In genomic region chr6:158567152-158567551, GRCh38 we compare ENCODE assay signal across 21 cellular contexts. TPM values are rescaled to one million over a fixed set of nuclear protein-coding genes. Genes with fewer than 3 reads are reported as not detected.
DNase-seq lines count a peak whose midpoint lies in the region; ATAC-seq and TF ChIP-seq lines count a peak whose summit lies in the region.
"Had no signal": no experiment of that assay in that cellular context is flagged by ENCODE, and none has a peak within 500 bp of the region (broad histone marks: within the 10 kb centered on the region; RNA-seq: fewer than 3 reads in every experiment).

No MANE protein-coding gene starts in this region.

- no peak overlapping the region for H3K4me2 ChIP-seq in mesendoderm (ENCODE audit: low read length)

- H3K4ac ChIP-seq in mesendoderm (ENCODE audit: low read depth, low read length): no peak overlapping the region

- no peak for TF ChIP-seq CTCF in CD8-positive, alpha-beta T cell (IDR thresholded peaks at IDR 0.05)
- TF ChIP-seq CTCF in endodermal cell (conservative IDR thresholded peaks at IDR 0.05): no peak

- H3K4me1 ChIP-seq in CD8-positive, alpha-beta T cell (ENCODE audit: insufficient read depth, low read length): peaks cover 42% of the 10 kb centered on the region
- H3K4me1 ChIP-seq in mesendoderm (ENCODE audit: control insufficient read depth, low read depth, low read length) (no peaks in the 10 kb centered on the region), endodermal cell (ENCODE audit: control insufficient read depth, insufficient read depth, low read length) (peaks cover 5% of the 10 kb centered on the region)

- no peak overlapping the region for H2AK5ac ChIP-seq in mesendoderm (ENCODE audit: low read length)

- DNase-seq in activated CD4-positive, alpha-beta T cell treated with anti-CD3 and anti-CD28 coated beads for 36 hours: no peak
- no peak for DNase-seq in activated CD4-positive, alpha-beta T cell treated with anti-CD3 and anti-CD28 coated beads, Interleukin-2, amount 50 U/mL, for 4 hours
- DNase-seq in CD8-positive, alpha-beta T cell: no peak
- no peak for DNase-seq in mesendoderm
- DNase-seq in left lobe of liver (ENCODE audit: low spot score): no peak
- no peak for DNase-seq in endodermal cell
- DNase-seq: activated CD4-positive, alpha-beta T cell treated with anti-CD3 and anti-CD28 coated beads for 48 hours; activated gamma-delta T cell; body of pancreas; DND-41; NCI-H1092 treated with DMSO at 0.1 percent for 48 hours; NCI-H2107; NCI-H69; SIG-M5; stimulated activated naive CD8-positive, alpha-beta T cell treated with anti-CD3 and anti-CD28 coated beads, Interleukin-15, Interleukin-2, amounts not matched to agents 100 U/mL and 50 U/mL, for 24 hours had no signal

- H3K56ac ChIP-seq in mesendoderm (ENCODE audit: low read length): peak overlapping the region; percentile 12

- WGBS in mesendoderm (ENCODE audit: extremely low coverage, insufficient coverage, low lambda C conversion rate): no CpG with 5 or more reads among the region's 10 CpGs
- WGBS in endodermal cell (ENCODE audit: insufficient coverage in 1 of 2, insufficient read length in 1 of 2), 2 experiments: 92 to 98% methylated on average over 8 to 10 of the region's 10 CpGs

- H2BK15ac ChIP-seq in mesendoderm (replicated peaks; ENCODE audit: low read depth): no peak overlapping the region

- intact Hi-C loops in activated CD4-positive, alpha-beta T cell treated with anti-CD3 and anti-CD28 coated beads for 36 hours (cut with DNase I, micrococcal nuclease): no loop called here
- intact Hi-C loops in CD8-positive, alpha-beta T cell (cut with DNase I, micrococcal nuclease): no loop called here

- no peak for ATAC-seq in activated CD4-positive, alpha-beta T cell treated with anti-CD3 and anti-CD28 coated beads for 36 hours
- no peak for ATAC-seq in CD8-positive, alpha-beta T cell
- ATAC-seq in left lobe of liver: no peak
- no peak for ATAC-seq in GM19397 (IDR thresholded peaks at IDR 0.05; ENCODE audit: unreplicated experiment)
- ATAC-seq: body of pancreas; K562; stimulated activated naive CD8-positive, alpha-beta T cell treated with anti-CD3 and anti-CD28 coated beads, Interleukin-15, Interleukin-2, amounts not matched to agents 100 U/mL and 50 U/mL, for 24 hours had no signal

- peaks cover 42% of the 10 kb centered on the region for H3K79me1 ChIP-seq in mesendoderm (ENCODE audit: low read length)

- no peak overlapping the region for H3K23ac ChIP-seq in mesendoderm (ENCODE audit: low read length)

- H2BK120ac ChIP-seq in mesendoderm (ENCODE audit: low read depth, low read length): no peak overlapping the region

- CTCF ChIA-PET in activated CD4-positive, alpha-beta T cell treated with anti-CD3 and anti-CD28 coated beads for 36 hours (lab: Charles Lee): interaction anchor here (0.5 to 1.3 kb wide), 2 partner anchors 85 to 346 kb away, joined by 3 to 4 read pairs; no protein-coding TSS in a partner anchor
- CTCF ChIA-PET in CD8-positive, alpha-beta T cell (lab: Charles Lee): interaction anchor here (0.5 to 2.8 kb wide), 5 partner anchors 15 to 44 kb away, joined by 3 to 8 read pairs (median 3); no protein-coding TSS in a partner anchor

- POLR2A ChIA-PET in activated CD4-positive, alpha-beta T cell treated with anti-CD3 and anti-CD28 coated beads for 36 hours (lab: Charles Lee): no interaction called here
- POLR2A ChIA-PET in CD8-positive, alpha-beta T cell (lab: Charles Lee): interaction anchor here (0.8 to 1.9 kb wide), 3 partner anchors 86 to 302 kb away, joined by 3 to 7 read pairs (median 3); no protein-coding TSS in a partner anchor

- no peak overlapping the region for H3K27ac ChIP-seq in CD8-positive, alpha-beta T cell (ENCODE audit: low read depth, low read length)
- no peak overlapping the region for H3K27ac ChIP-seq in mesendoderm (ENCODE audit: low read depth, low read length)
- no peak overlapping the region for H3K27ac ChIP-seq in endodermal cell (ENCODE audit: low read depth, low read length)

- peaks cover 10% of the 10 kb centered on the region for H3K36me3 Mint-ChIP-seq in activated CD4-positive, alpha-beta T cell treated with anti-CD3 and anti-CD28 coated beads for 36 hours (ENCODE audit: low read depth)
- peaks cover 15% of the 10 kb centered on the region for H3K36me3 Mint-ChIP-seq in CD8-positive, alpha-beta T cell
- H3K36me3 Mint-ChIP-seq in activated naive CD8-positive, alpha-beta T cell: peaks cover 6% of the 10 kb centered on the region
- peaks cover 16% of the 10 kb centered on the region for H3K36me3 Mint-ChIP-seq in endodermal cell (ENCODE audit: low read depth)

- peaks cover 75% of the 10 kb centered on the region for H3K79me2 ChIP-seq in mesendoderm (ENCODE audit: control insufficient read depth, insufficient read depth, low read length)

- no peaks in the 10 kb centered on the region for H3K27me3 Mint-ChIP-seq in activated CD4-positive, alpha-beta T cell treated with anti-CD3 and anti-CD28 coated beads for 36 hours
- no peaks in the 10 kb centered on the region for H3K27me3 Mint-ChIP-seq in CD8-positive, alpha-beta T cell (ENCODE audit: low read depth)
- H3K27me3 Mint-ChIP-seq in activated naive CD8-positive, alpha-beta T cell: no peaks in the 10 kb centered on the region
- H3K27me3 Mint-ChIP-seq in endodermal cell (ENCODE audit: insufficient read depth): no peaks in the 10 kb centered on the region

- H3K27ac Mint-ChIP-seq in activated CD4-positive, alpha-beta T cell treated with anti-CD3 and anti-CD28 coated beads for 36 hours: peak overlapping the region; percentile 82
- peak overlapping the region; percentile 92 for H3K27ac Mint-ChIP-seq in CD8-positive, alpha-beta T cell
- peak overlapping the region; percentile 93 for H3K27ac Mint-ChIP-seq in activated naive CD8-positive, alpha-beta T cell
- no peak overlapping the region for H3K27ac Mint-ChIP-seq in endodermal cell

- no peaks in the 10 kb centered on the region for H3K9me3 ChIP-seq in CD8-positive, alpha-beta T cell (ENCODE audit: low read length)
- no peaks in the 10 kb centered on the region for H3K9me3 ChIP-seq in endodermal cell (ENCODE audit: control insufficient read depth, low read length)
- H3K9me3 ChIP-seq: body of pancreas, HAP-1 had no signal

- no peaks in the 10 kb centered on the region for H3K36me3 ChIP-seq in CD8-positive, alpha-beta T cell (ENCODE audit: insufficient read depth, low read length)
- H3K36me3 ChIP-seq in mesendoderm (ENCODE audit: control insufficient read depth, insufficient read depth, low read length): no peaks in the 10 kb centered on the region
- H3K36me3 ChIP-seq in endodermal cell (ENCODE audit: control insufficient read depth, insufficient read depth, low read length): no peaks in the 10 kb centered on the region
- H3K36me3 ChIP-seq: HAP-1 had no signal

- no peak overlapping the region for H2BK5ac ChIP-seq in mesendoderm (ENCODE audit: low read length)

- peaks cover 62% of the 10 kb centered on the region for H3K4me1 Mint-ChIP-seq in activated CD4-positive, alpha-beta T cell treated with anti-CD3 and anti-CD28 coated beads for 36 hours
- peaks cover 77% of the 10 kb centered on the region for H3K4me1 Mint-ChIP-seq in CD8-positive, alpha-beta T cell (ENCODE audit: low read depth)
- peaks cover 74% of the 10 kb centered on the region for H3K4me1 Mint-ChIP-seq in activated naive CD8-positive, alpha-beta T cell (ENCODE audit: low read depth)
- H3K4me1 Mint-ChIP-seq in endodermal cell: peaks cover 21% of the 10 kb centered on the region

- no peaks in the 10 kb centered on the region for H3K27me3 ChIP-seq in CD8-positive, alpha-beta T cell (ENCODE audit: insufficient read depth, low read length)
- H3K27me3 ChIP-seq in mesendoderm (ENCODE audit: insufficient read depth, low read length, poor library complexity) (no peaks in the 10 kb centered on the region), endodermal cell (ENCODE audit: control insufficient read depth, insufficient read depth, low read length, poor library complexity, severe bottlenecking) (no peaks in the 10 kb centered on the region)
- H3K27me3 ChIP-seq: body of pancreas had no signal

- no peak overlapping the region for H4K5ac ChIP-seq in mesendoderm (ENCODE audit: low read length)

- no peak overlapping the region for H3K18ac ChIP-seq in mesendoderm (ENCODE audit: low read length)

- H3K9me3 Mint-ChIP-seq in activated CD4-positive, alpha-beta T cell treated with anti-CD3 and anti-CD28 coated beads for 36 hours (ENCODE audit: low read depth): no peaks in the 10 kb centered on the region
- H3K9me3 Mint-ChIP-seq in CD8-positive, alpha-beta T cell: no peaks in the 10 kb centered on the region
- H3K9me3 Mint-ChIP-seq in activated naive CD8-positive, alpha-beta T cell (ENCODE audit: low read depth): no peaks in the 10 kb centered on the region
- no peaks in the 10 kb centered on the region for H3K9me3 Mint-ChIP-seq in endodermal cell
- H3K9me3 Mint-ChIP-seq: CD14-positive monocyte had no signal

- H3K9ac ChIP-seq in mesendoderm (ENCODE audit: low read length) (no peak overlapping the region), endodermal cell (ENCODE audit: extremely low read depth, low read length, poor library complexity, severe bottlenecking) (no peak overlapping the region)

- no peak overlapping the region for H4K8ac ChIP-seq in mesendoderm (ENCODE audit: low read depth, low read length)

- H3K4me3 Mint-ChIP-seq in activated CD4-positive, alpha-beta T cell treated with anti-CD3 and anti-CD28 coated beads for 36 hours: no peak overlapping the region
- H3K4me3 Mint-ChIP-seq in CD8-positive, alpha-beta T cell: peak overlapping the region; percentile 78
- peak overlapping the region; percentile 73 for H3K4me3 Mint-ChIP-seq in activated naive CD8-positive, alpha-beta T cell
- no peak overlapping the region for H3K4me3 Mint-ChIP-seq in endodermal cell
- H3K4me3 Mint-ChIP-seq: CD14-positive monocyte had no signal

- no peak overlapping the region for H3K4me3 ChIP-seq in CD8-positive, alpha-beta T cell (ENCODE audit: low read depth, low read length)
- H3K4me3 ChIP-seq in mesendoderm (ENCODE audit: low read length): no peak overlapping the region
- no peak overlapping the region for H3K4me3 ChIP-seq in endodermal cell (ENCODE audit: low read length)
- H3K4me3 ChIP-seq: body of pancreas, HAP-1, K562, lung had no signal

RNA-seq across cellular contexts. Expression of gene TMEM181, which starts 7.3 kb away (rescaled TPM):
- 1 to 10 TPM; 8.3 to 9.9 TPM for total RNA-seq in activated CD4-positive, alpha-beta T cell treated with anti-CD3 and anti-CD28 coated beads for 36 hours
- total RNA-seq in CD8-positive, alpha-beta T cell: 10 to 100 TPM in 1 of 2 experiments, 1 to 10 TPM in 1; 9.3 to 10.3 TPM
- 9.1 TPM for polyA plus RNA-seq in mesendoderm (2013, experiment 1 of 2)
- 9.0 TPM for polyA plus RNA-seq in mesendoderm (2013, experiment 2 of 2)
- 12.0 TPM for total RNA-seq in left lobe of liver
- 10 to 100 TPM; 21.2 to 21.8 TPM for total RNA-seq in endodermal cell
- polyA plus RNA-seq in endodermal cell (2013, experiment 1 of 2): 20.7 TPM
- 18.7 TPM for polyA plus RNA-seq in endodermal cell (2013, experiment 2 of 2)

Comparison
In these comparisons a context has a peak if more than half of its experiments do, and no peak if none do; other contexts are left out.
1. H3K4me3 Mint-ChIP-seq: peak in CD8-positive, alpha-beta T cell (single experiment) and activated naive CD8-positive, alpha-beta T cell (single experiment); none in activated CD4-positive, alpha-beta T cell treated with anti-CD3 and anti-CD28 coated beads for 36 hours (single experiment) and endodermal cell (single experiment).